In the genomic region with DNA sequence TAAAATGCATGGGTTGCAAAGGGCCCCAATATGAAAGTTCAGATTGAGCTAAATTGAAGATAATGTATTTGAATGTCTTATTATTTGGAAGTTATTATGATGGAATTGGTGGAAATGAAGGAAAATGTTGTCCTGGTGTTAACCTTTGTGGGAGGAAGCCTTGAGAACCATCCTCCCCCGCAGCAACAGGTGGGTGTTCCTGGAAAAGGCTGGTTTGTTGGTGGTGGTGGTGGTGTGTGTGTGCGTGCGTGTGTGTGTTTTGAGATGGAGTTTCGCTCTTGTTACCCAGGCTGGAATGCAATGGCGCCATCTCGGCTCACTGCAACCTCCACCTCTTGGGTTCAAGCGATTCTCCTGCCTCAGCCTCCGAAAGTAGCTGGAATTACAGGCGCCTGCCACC, we compare ENCODE assay signal across 39 cellular contexts. TPM values are rescaled to one million over a fixed set of nuclear protein-coding genes. Genes with fewer than 3 reads are reported as not detected.
"Had no signal": no experiment of that assay in that cellular context is flagged by ENCODE, and none has a peak within 500 bp of the region (broad histone marks: within the 10 kb centered on the region; RNA-seq: fewer than 3 reads in every experiment).

No MANE protein-coding gene starts in this region.

- H3K36me3 ChIP-seq: adrenal gland, ascending aorta, brain microvascular endothelial cell, breast epithelium, cardiac muscle cell had no signal

- H3K4me3 ChIP-seq: adrenal gland, ascending aorta, body of pancreas, breast epithelium, cardiac muscle cell had no signal

- H3K36me3 Mint-ChIP-seq: activated naive CD4-positive, alpha-beta T cell treated with anti-CD3 and anti-CD28 coated beads, Interleukin-2, amount 10 ng/mL, durations not matched to agents 7 days and 5 days; activated naive CD4-positive, alpha-beta T cell treated with anti-CD3 and anti-CD28 coated beads, Interleukin-2, amount 50 U/mL, for 72 hours; activated naive CD8-positive, alpha-beta T cell; activated naive CD8-positive, alpha-beta T cell treated with anti-CD3 and anti-CD28 coated beads for 36 hours; brain had no signal

- H3K4me1 ChIP-seq: ascending aorta, breast epithelium had no signal

- FAIRE-seq: astrocyte, bronchial epithelial cell had no signal

- H3K27ac Mint-ChIP-seq: activated naive CD4-positive, alpha-beta T cell treated with anti-CD3 and anti-CD28 coated beads for 36 hours; activated naive CD4-positive, alpha-beta T cell treated with anti-CD3 and anti-CD28 coated beads, Interleukin-2, amount 10 ng/mL, durations not matched to agents 7 days and 5 days; activated naive CD4-positive, alpha-beta T cell treated with anti-CD3 and anti-CD28 coated beads, Interleukin-2, amount 50 U/mL, for 24 hours; activated naive CD4-positive, alpha-beta T cell treated with anti-CD3 and anti-CD28 coated beads, Interleukin-2, amount 50 U/mL, for 72 hours; activated naive CD8-positive, alpha-beta T cell; activated naive CD8-positive, alpha-beta T cell treated with anti-CD3 and anti-CD28 coated beads for 36 hours; activated naive CD8-positive, alpha-beta T cell treated with anti-CD3 and anti-CD28 coated beads, Interleukin-2, amount 10 ng/mL, durations not matched to agents 7 days and 5 days; activated naive CD8-positive, alpha-beta T cell treated with anti-CD3 and anti-CD28 coated beads, Interleukin-2, amount 50 U/mL, for 24 hours; activated T-cell treated with anti-CD3 and anti-CD28 coated beads, Interleukin-2, amount 50 U/mL, for 72 hours; activated T-helper 1 cell treated with anti-CD3 and anti-CD28 coated beads, Interleukin-12 subunit alpha, Interleukin-12 subunit beta, Interleukin-2, Interleukin-4 antibody, amounts not matched to agents 30 ng/mL and 10 ng/mL and 1 ng/mL, durations not matched to agents 14 hours and 24 hours and 36 hours; activated T-helper 17 cell treated with anti-CD3 and anti-CD28 coated beads, Interleukin-2, amount 50 U/mL, for 72 hours; activated T-helper 2 cell treated with anti-CD3 and anti-CD28 coated beads, Interferon-gamma antibody, Interleukin-2, Interleukin-4, amounts not matched to agents 10 μg/mL and 5 μg/mL and 100 μg/mL, durations not matched to agents 14 hours and 24 hours and 36 hours; brain had no signal

- H3K9me3 Mint-ChIP-seq: activated naive CD4-positive, alpha-beta T cell treated with anti-CD3 and anti-CD28 coated beads for 36 hours; activated naive CD4-positive, alpha-beta T cell treated with anti-CD3 and anti-CD28 coated beads, Interleukin-2, amount 10 ng/mL, durations not matched to agents 7 days and 5 days; activated naive CD4-positive, alpha-beta T cell treated with anti-CD3 and anti-CD28 coated beads, Interleukin-2, amount 50 U/mL, for 24 hours; activated naive CD4-positive, alpha-beta T cell treated with anti-CD3 and anti-CD28 coated beads, Interleukin-2, amount 50 U/mL, for 72 hours; activated T-cell treated with anti-CD3 and anti-CD28 coated beads, Interleukin-2, amount 50 U/mL, for 4 hours; activated T-cell treated with anti-CD3 and anti-CD28 coated beads, Interleukin-2, amount 50 U/mL, for 72 hours; activated T-helper 1 cell treated with anti-CD3 and anti-CD28 coated beads, Interleukin-12 subunit alpha, Interleukin-12 subunit beta, Interleukin-2, Interleukin-4 antibody, amounts not matched to agents 30 ng/mL and 10 ng/mL and 1 ng/mL, durations not matched to agents 14 hours and 24 hours and 36 hours; activated T-helper 17 cell treated with anti-CD3 and anti-CD28 coated beads, Interleukin-2, amount 50 U/mL, for 72 hours; activated T-helper 2 cell treated with anti-CD3 and anti-CD28 coated beads, Interferon-gamma antibody, Interleukin-2, Interleukin-4, amounts not matched to agents 10 μg/mL and 5 μg/mL and 100 μg/mL, durations not matched to agents 14 hours and 24 hours and 36 hours; brain; central memory CD8-positive, alpha-beta T cell had no signal

- H3K27me3 Mint-ChIP-seq: activated naive CD4-positive, alpha-beta T cell treated with anti-CD3 and anti-CD28 coated beads, Interleukin-2, amount 50 U/mL, for 24 hours; activated naive CD8-positive, alpha-beta T cell treated with anti-CD3 and anti-CD28 coated beads for 36 hours had no signal

- ATAC-seq: activated naive CD4-positive, alpha-beta T cell treated with anti-CD3 and anti-CD28 coated beads, Interleukin-2, amount 50 U/mL, for 72 hours; activated naive CD8-positive, alpha-beta T cell treated with anti-CD3 and anti-CD28 coated beads, Interleukin-2, amount 50 U/mL, for 24 hours; activated T-cell treated with anti-CD3 and anti-CD28 coated beads, Interleukin-2, amount 50 U/mL, for 4 hours; activated T-cell treated with anti-CD3 and anti-CD28 coated beads, Interleukin-2, amount 50 U/mL, for 72 hours; activated T-helper 17 cell treated with anti-CD3 and anti-CD28 coated beads, Interleukin-2, amount 50 U/mL, for 72 hours; body of pancreas had no signal

- H3K4me1 Mint-ChIP-seq: activated T-helper 17 cell treated with anti-CD3 and anti-CD28 coated beads, Interleukin-2, amount 50 U/mL, for 72 hours; brain had no signal

- H3K27ac ChIP-seq: adrenal gland, ascending aorta, body of pancreas, brain microvascular endothelial cell, breast epithelium, cardiac muscle cell had no signal

- H3K9me3 ChIP-seq: adrenal gland, ascending aorta, body of pancreas, breast epithelium had no signal

- H3K27me3 ChIP-seq: ascending aorta had no signal

- H3K4me3 Mint-ChIP-seq: activated naive CD4-positive, alpha-beta T cell treated with anti-CD3 and anti-CD28 coated beads for 36 hours; activated naive CD4-positive, alpha-beta T cell treated with anti-CD3 and anti-CD28 coated beads, Interleukin-2, amount 10 ng/mL, durations not matched to agents 7 days and 5 days; activated naive CD4-positive, alpha-beta T cell treated with anti-CD3 and anti-CD28 coated beads, Interleukin-2, amount 50 U/mL, for 24 hours; activated naive CD8-positive, alpha-beta T cell; activated naive CD8-positive, alpha-beta T cell treated with anti-CD3 and anti-CD28 coated beads for 36 hours; activated naive CD8-positive, alpha-beta T cell treated with anti-CD3 and anti-CD28 coated beads, Interleukin-2, amount 10 ng/mL, durations not matched to agents 7 days and 5 days; activated naive CD8-positive, alpha-beta T cell treated with anti-CD3 and anti-CD28 coated beads, Interleukin-2, amount 50 U/mL, for 24 hours; activated T-cell treated with anti-CD3 and anti-CD28 coated beads, Interleukin-2, amount 50 U/mL, for 4 hours; activated T-helper 1 cell treated with anti-CD3 and anti-CD28 coated beads, Interleukin-12 subunit alpha, Interleukin-12 subunit beta, Interleukin-2, Interleukin-4 antibody, amounts not matched to agents 30 ng/mL and 10 ng/mL and 1 ng/mL, durations not matched to agents 14 hours and 24 hours and 36 hours; brain; central memory CD8-positive, alpha-beta T cell had no signal

- DNase-seq: activated effector memory CD4-positive, alpha-beta T cell treated with anti-CD3 and anti-CD28 coated beads, Interleukin-2, amount 50 U/mL, for 16 hours; activated effector memory CD4-positive, alpha-beta T cell treated with Interleukin-2 at 50 U/mL for 16 hours; activated gamma-delta T cell; activated gamma-delta T cell treated with Interleukin-2 at 50 U/mL for 16 hours; activated naive CD4-positive, alpha-beta T cell; activated naive CD4-positive, alpha-beta T cell treated with anti-CD3 and anti-CD28 coated beads for 36 hours; activated naive CD4-positive, alpha-beta T cell treated with anti-CD3 and anti-CD28 coated beads, Interleukin-2, amount 10 ng/mL, durations not matched to agents 7 days and 5 days; activated naive CD4-positive, alpha-beta T cell treated with anti-CD3 and anti-CD28 coated beads, Interleukin-2, amount 50 U/mL, for 16 hours; activated naive CD4-positive, alpha-beta T cell treated with Interleukin-2 at 50 U/mL for 16 hours; activated naive CD8-positive, alpha-beta T cell treated with anti-CD3 and anti-CD28 coated beads for 36 hours; activated naive CD8-positive, alpha-beta T cell treated with anti-CD3 and anti-CD28 coated beads, Interleukin-2, amount 10 ng/mL, durations not matched to agents 7 days and 5 days; activated naive CD8-positive, alpha-beta T cell treated with anti-CD3 and anti-CD28 coated beads, Interleukin-2, amount 50 U/mL, for 24 hours; activated T-cell treated with anti-CD3 and anti-CD28 coated beads, Interleukin-2, amount 50 U/mL, for 4 hours; activated T-cell treated with anti-CD3 and anti-CD28 coated beads, Interleukin-2, amount 50 U/mL, for 48 hours; activated T-cell treated with anti-CD3 and anti-CD28 coated beads, Interleukin-2, amount 50 U/mL, for 72 hours; adrenal gland; amniotic stem cell; amygdala; anterior cingulate cortex; aorta; body of pancreas; brain microvascular endothelial cell; caudate nucleus; central memory CD4-positive, alpha-beta T cell; cerebellar nuclear complex had no signal

RNA-seq across cellular contexts. Expression of a gene that starts 36.2 kb away (rescaled TPM):
- total RNA-seq: activated naive CD4-positive, alpha-beta T cell treated with anti-CD3 and anti-CD28 coated beads for 36 hours; activated naive CD4-positive, alpha-beta T cell treated with anti-CD3 and anti-CD28 coated beads, Interleukin-2, amount 50 U/mL, for 72 hours; activated naive CD8-positive, alpha-beta T cell treated with anti-CD3 and anti-CD28 coated beads for 36 hours; activated naive CD8-positive, alpha-beta T cell treated with anti-CD3 and anti-CD28 coated beads, Interleukin-2, amount 10 ng/mL, durations not matched to agents 7 days and 5 days; activated T-cell treated with anti-CD3 and anti-CD28 coated beads, Interleukin-2, amount 50 U/mL, for 4 hours; activated T-cell treated with anti-CD3 and anti-CD28 coated beads, Interleukin-2, amount 50 U/mL, for 72 hours; activated T-helper 1 cell treated with anti-CD3 and anti-CD28 coated beads, Interleukin-12 subunit alpha, Interleukin-12 subunit beta, Interleukin-2, Interleukin-4 antibody, amounts not matched to agents 30 ng/mL and 10 ng/mL and 1 ng/mL, durations not matched to agents 14 hours and 24 hours and 36 hours; activated T-helper 2 cell treated with anti-CD3 and anti-CD28 coated beads, Interferon-gamma antibody, Interleukin-2, Interleukin-4, amounts not matched to agents 10 μg/mL and 5 μg/mL and 100 μg/mL, durations not matched to agents 14 hours and 24 hours and 36 hours; aorta; ascending aorta; body of pancreas; bronchial epithelial cell; cerebellum had no signal
- polyA plus RNA-seq: adrenal gland, cardiac muscle cell had no signal
